In genomic region chr20:1663917-1664316, GRCh38 we compare ENCODE assay signal across 11 cellular contexts. TPM values are rescaled to one million over a fixed set of nuclear protein-coding genes. Genes with fewer than 3 reads are reported as not detected.
DNase-seq lines count a peak whose midpoint lies in the region; ATAC-seq and TF ChIP-seq lines count a peak whose summit lies in the region.
"Had no signal": no experiment of that assay in that cellular context is flagged by ENCODE, and none has a peak within 500 bp of the region (broad histone marks: within the 10 kb centered on the region; RNA-seq: fewer than 3 reads in every experiment).

No MANE protein-coding gene starts in this region.

- intact Hi-C loops in CD4-positive, alpha-beta memory T cell (cut with micrococcal nuclease) = loop anchor here (2.0 to 5.0 kb wide), 2 partner anchors 13 to 197 kb away; partner anchors contain the start of gene NSFL1C
- intact Hi-C loops in mucosa of descending colon (cut with DNase I, micrococcal nuclease) = no loop called here
- intact Hi-C loops in transverse colon (cut with DNase I; ENCODE audit: low total_unique reads) = no loop called here

- H3K4me1 Mint-ChIP-seq in CD4-positive, alpha-beta memory T cell = peaks cover 72 to 93% (median 82%) of the 10 kb centered on the region in 4 donors
- peaks cover 77% of the 10 kb centered on the region for H3K4me1 Mint-ChIP-seq in activated T-helper 17 cell treated with anti-CD3 and anti-CD28 coated beads, Interleukin-2, amount 50 U/mL, for 72 hours

- peak overlapping the region; percentile 73 to 97 (median 91) for H3K27ac Mint-ChIP-seq in CD4-positive, alpha-beta memory T cell
- peak overlapping the region; percentile 84 for H3K27ac Mint-ChIP-seq in activated T-helper 17 cell treated with anti-CD3 and anti-CD28 coated beads, Interleukin-2, amount 50 U/mL, for 72 hours

- H3K27me3 Mint-ChIP-seq in CD4-positive, alpha-beta memory T cell = no peaks in the 10 kb centered on the region
- H3K27me3 Mint-ChIP-seq in activated T-helper 17 cell treated with anti-CD3 and anti-CD28 coated beads, Interleukin-2, amount 50 U/mL, for 72 hours = no peaks in the 10 kb centered on the region

- peaks cover 96% of the 10 kb centered on the region for H3K4me1 ChIP-seq in CD4-positive, alpha-beta memory T cell (ENCODE audit: insufficient read depth, low read length)
- H3K4me1 ChIP-seq in Loucy (ENCODE audit: insufficient read depth, low read length, poor library complexity, severe bottlenecking) = peaks cover 28% of the 10 kb centered on the region
- H3K4me1 ChIP-seq in mucosa of descending colon (ENCODE audit: low read depth) = no peaks in the 10 kb centered on the region
- H3K4me1 ChIP-seq in transverse colon = no peaks in the 10 kb centered on the region

- H2AFZ ChIP-seq in Loucy (ENCODE audit: low read length) = peak overlapping the region; percentile 54

- no peak overlapping the region for H3K9ac ChIP-seq in Loucy (ENCODE audit: low read depth, low read length, poor library complexity, severe bottlenecking)

- no peak for TF ChIP-seq EP300 in transverse colon (IDR thresholded peaks at IDR 0.05; ENCODE audit: low read depth)

- H3F3A ChIP-seq in Loucy (ENCODE audit: low read depth) = 0 out of 2 replicates have a peak, but pooled peaks cover 2% of the 10 kb centered on the region

- no peaks in the 10 kb centered on the region for H3K9me3 Mint-ChIP-seq in CD4-positive, alpha-beta memory T cell
- H3K9me3 Mint-ChIP-seq in activated T-helper 17 cell treated with anti-CD3 and anti-CD28 coated beads, Interleukin-2, amount 50 U/mL, for 72 hours = no peaks in the 10 kb centered on the region

- no peaks in the 10 kb centered on the region for H3K9me2 ChIP-seq in Loucy (replicated peaks; ENCODE audit: low read depth, low read length)

- ATAC-seq in activated T-helper 17 cell treated with anti-CD3 and anti-CD28 coated beads, Interleukin-2, amount 50 U/mL, for 72 hours (replicated peaks) = peak; percentile 23
- ATAC-seq in mucosa of descending colon = peak; percentile 17

- peak overlapping the region in 7 of 8 donors; percentile 73 to 88 (median 81) for H3K4me3 Mint-ChIP-seq in CD4-positive, alpha-beta memory T cell
- H3K4me3 Mint-ChIP-seq in activated T-helper 17 cell treated with anti-CD3 and anti-CD28 coated beads, Interleukin-2, amount 50 U/mL, for 72 hours = peak overlapping the region; percentile 90

- H3K4me2 ChIP-seq in Loucy (ENCODE audit: low read depth, low read length, poor library complexity, severe bottlenecking) = peak overlapping the region; percentile 45
- H3K4me2 ChIP-seq: smooth muscle cell had no signal

- WGBS in transverse colon (ENCODE audit: low coverage in 1 of 2), 2 donors = 59 to 64% methylated on average over 2 of the region's 2 CpGs

- no peaks in the 10 kb centered on the region for H4K20me1 ChIP-seq in Loucy (ENCODE audit: insufficient read depth, low read length, poor library complexity, severe bottlenecking)

- peak in 1 of 5 donors; percentile 24 for DNase-seq in CD4-positive, alpha-beta memory T cell
- no peak for DNase-seq in mucosa of descending colon
- no peak for DNase-seq in AG20443 (ENCODE audit: low spot score)
- DNase-seq in NCI-H446 treated with DMSO at 0.1 percent for 48 hours (lab: John Stamatoyannopoulos, UW) = no peak
- no peak for DNase-seq in transverse colon
- DNase-seq in DMS79 treated with DMSO at 0.1 percent for 48 hours (lab: John Stamatoyannopoulos, UW) = no peak
- DNase-seq: NCI-H69 had no signal

- POLR2A ChIA-PET in CD4-positive, alpha-beta memory T cell (lab: Charles Lee; ENCODE audit: partially characterized antibody) = interaction anchor here (1.2 to 4.8 kb wide), 7 partner anchors 9 to 71 kb away, joined by 4 to 37 read pairs (median 7); partner anchors contain the start of gene SIRPG

- no peaks in the 10 kb centered on the region for H3K27me3 ChIP-seq in CD4-positive, alpha-beta memory T cell (ENCODE audit: insufficient read depth, low read length)
- H3K27me3 ChIP-seq in Loucy (ENCODE audit: insufficient read depth, low read length, poor library complexity, severe bottlenecking) (no peaks in the 10 kb centered on the region), transverse colon (peaks cover 5% of the 10 kb centered on the region)

- peak overlapping the region; percentile 54 for H3K27ac ChIP-seq in CD4-positive, alpha-beta memory T cell (ENCODE audit: low read depth, low read length)
- no peak overlapping the region for H3K27ac ChIP-seq in transverse colon

- in situ Hi-C loops in transverse colon (cut with MboI; ENCODE audit: low pct_ligation_motif_present in 1 of 4, low pct_unique_long_range_greater_than_20kb in 1 of 4, low sequenced_read_pairs in 3 of 4) = no loop called here

- H3K9me3 ChIP-seq in CD4-positive, alpha-beta memory T cell (ENCODE audit: control insufficient read depth in 1 of 2, low read length in 2 of 2) = no peaks in the 10 kb centered on the region
- H3K9me3 ChIP-seq in Loucy (ENCODE audit: insufficient read depth, low read depth, low read length) (no peaks in the 10 kb centered on the region), mucosa of descending colon (no peaks in the 10 kb centered on the region), transverse colon (no peaks in the 10 kb centered on the region)

- H3K36me3 Mint-ChIP-seq in CD4-positive, alpha-beta memory T cell = peaks cover 2 to 4% of the 10 kb centered on the region in 2 donors
- no peaks in the 10 kb centered on the region for H3K36me3 Mint-ChIP-seq in activated T-helper 17 cell treated with anti-CD3 and anti-CD28 coated beads, Interleukin-2, amount 50 U/mL, for 72 hours (ENCODE audit: low read depth)

- CTCF ChIA-PET in CD4-positive, alpha-beta memory T cell (lab: Charles Lee; ENCODE audit: partially characterized antibody) = interaction anchor here (1.2 kb wide), 1 partner anchor 70 kb away, joined by 3 read pairs; no protein-coding TSS in a partner anchor

- H3K4me3 ChIP-seq in CD4-positive, alpha-beta memory T cell (ENCODE audit: low read length in 2 of 2) = peak overlapping the region in 1 of 2 donors; percentile 44
- H3K4me3 ChIP-seq in Loucy (ENCODE audit: low read length, poor library complexity, severe bottlenecking) (no peak overlapping the region), mucosa of descending colon (no peak overlapping the region), transverse colon (no peak overlapping the region)
- H3K4me3 ChIP-seq: smooth muscle cell had no signal

- TF ChIP-seq CTCF in Loucy (conservative IDR thresholded peaks at IDR 0.05; ENCODE audit: low read length) (no peak), mucosa of descending colon (IDR thresholded peaks at IDR 0.05) (no peak), transverse colon (IDR thresholded peaks at IDR 0.05) (no peak)

- no peaks in the 10 kb centered on the region for H3K36me3 ChIP-seq in CD4-positive, alpha-beta memory T cell (ENCODE audit: insufficient read depth, low read length)
- no peaks in the 10 kb centered on the region for H3K36me3 ChIP-seq in Loucy (ENCODE audit: insufficient read depth, low read length)
- no peaks in the 10 kb centered on the region for H3K36me3 ChIP-seq in mucosa of descending colon (ENCODE audit: low read depth)
- no peaks in the 10 kb centered on the region for H3K36me3 ChIP-seq in transverse colon

- H3K79me2 ChIP-seq in Loucy (ENCODE audit: insufficient read depth, low read length) = no peaks in the 10 kb centered on the region

- TF ChIP-seq POLR2A in transverse colon (IDR thresholded peaks at IDR 0.05) = no peak

RNA-seq across cellular contexts. Expression of gene SIRPG, which starts 6.3 kb away (rescaled TPM):
- total RNA-seq in CD4-positive, alpha-beta memory T cell = 10 to 100 TPM; 32.4 to 34.9 TPM
- polyA plus RNA-seq in CD4-positive, alpha-beta memory T cell = 100 to 1,000 TPM; 136 to 211 TPM
- total RNA-seq in activated T-helper 17 cell treated with anti-CD3 and anti-CD28 coated beads, Interleukin-2, amount 50 U/mL, for 72 hours = 10 to 100 TPM; 32.0 to 62.9 TPM
- total RNA-seq in mucosa of descending colon (1 to 10 TPM; 1.1 to 1.7 (median 1.2) TPM), transverse colon (10 to 100 TPM in 1 of 4 donors, 1 to 10 TPM in 2, not detected in 1; 2.5 to 26.9 (median 3.8) TPM)
- total RNA-seq: smooth muscle cell had no signal
- polyA plus RNA-seq: neural cell, smooth muscle cell had no signal

RNA-seq across cellular contexts. Expression of gene SIRPB1, which starts 44.1 kb away (rescaled TPM):
- 1 to 10 TPM; 4.7 to 7.2 TPM for total RNA-seq in CD4-positive, alpha-beta memory T cell
- polyA plus RNA-seq in CD4-positive, alpha-beta memory T cell = 1 to 10 TPM in 1 of 2 donors, under 1 TPM in 1; 0.64 to 1.2 TPM
- total RNA-seq in activated T-helper 17 cell treated with anti-CD3 and anti-CD28 coated beads, Interleukin-2, amount 50 U/mL, for 72 hours = 1 to 10 TPM in 1 of 2 donors, under 1 TPM in 1; 0.24 to 1.1 TPM
- total RNA-seq in mucosa of descending colon (1 to 10 TPM in 2 of 3 donors, not detected in 1; 6.0 to 8.3 TPM), transverse colon (1 to 10 TPM in 1 of 4 donors, under 1 TPM in 1, not detected in 2; 0.14 to 1.3 TPM)
